In the genomic region with DNA sequence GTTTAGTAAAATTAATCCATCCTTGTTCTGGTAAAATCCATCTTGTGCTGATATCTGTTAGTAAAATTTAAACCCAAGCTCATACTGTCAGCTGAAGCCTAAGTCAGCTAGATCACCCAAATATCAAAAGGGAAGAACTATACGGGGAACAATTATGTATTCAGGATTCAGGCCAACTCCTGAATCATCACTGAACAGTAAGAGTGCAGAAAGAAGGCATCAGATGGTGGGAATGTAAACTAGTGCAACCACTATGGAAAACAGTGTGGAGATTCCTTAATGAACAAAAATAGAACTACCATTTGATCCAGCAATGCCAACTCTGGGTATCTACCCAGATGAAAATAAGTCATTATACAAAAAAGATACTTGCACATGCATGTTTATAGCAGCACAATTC, we compare ENCODE assay signal across 25 cellular contexts.
A peak's percentile ranks its signal among the peaks of the same experiment; 100 is the strongest.
DNase-seq lines count a peak whose midpoint lies in the region; ATAC-seq, FAIRE-seq and TF ChIP-seq lines count a peak whose summit lies in the region.
"Had no signal": no experiment of that assay in that cellular context is flagged by ENCODE, and none has a peak within 500 bp of the region (broad histone marks: within the 10 kb centered on the region; RNA-seq: fewer than 3 reads in every experiment).

No MANE protein-coding gene starts in this region.

- no peaks in the 10 kb centered on the region for H3K79me1 ChIP-seq in IMR-90 (ENCODE audit: low read depth in 1 of 2, low read length in 2 of 2)

- H3K9ac ChIP-seq in IMR-90 (ENCODE audit: low read depth, low read length), result no peak overlapping the region

- no peak for FAIRE-seq in bronchial epithelial cell (lab: Jason Lieb, UNC)
- FAIRE-seq: A204.1, GM18507, HepG2 had no signal

- H2AK5ac ChIP-seq in IMR-90 (ENCODE audit: low read depth, low read length), result no peak overlapping the region

- no peak overlapping the region for H2AK9ac ChIP-seq in IMR-90 (replicated peaks; ENCODE audit: low read depth, low read length, poor library complexity)

- H2BK120ac ChIP-seq in IMR-90 (ENCODE audit: low read depth, low read length), result no peak overlapping the region

- no peaks in the 10 kb centered on the region for H3K27me3 ChIP-seq in IMR-90 (ENCODE audit: control insufficient read depth, insufficient read depth, low read length)
- H3K27me3 ChIP-seq in bronchial epithelial cell (ENCODE audit: control insufficient read depth, insufficient read depth, low read length), result no peaks in the 10 kb centered on the region
- no peaks in the 10 kb centered on the region for H3K27me3 ChIP-seq in right lobe of liver

- H3K18ac ChIP-seq in IMR-90 (ENCODE audit: low read depth, low read length), result no peak overlapping the region

- DNase-seq in ELR (ENCODE audit: low read depth) (peak; percentile 53), IMR-90 (peak; percentile 83), bronchial epithelial cell (ENCODE audit: low read depth) (peak; percentile 38), foreskin fibroblast (peak; percentile 40 to 62), Ammon's horn (ENCODE audit: low spot score) (no peak), right lobe of liver (no peak), medulla oblongata (ENCODE audit: extremely low spot score) (no peak)
- DNase-seq: AML-193; Caco-2; CD8-positive, alpha-beta T cell; KG1; NCI-H1092; NCI-H1417 treated with DMSO at 0.1 percent for 48 hours; NCI-H1694 treated with DMSO at 0.1 percent for 48 hours; NCI-H2081; NCI-H2227 treated with DMSO at 0.1 percent for 48 hours; NCI-H510A; NCI-H69; SHP77 treated with DMSO at 0.1 percent for 48 hours had no signal

- in situ Hi-C loops in IMR-90 (cut with MboI; ENCODE audit: low sequenced_read_pairs), result loop anchor here (25.0 kb wide), 1 partner anchor 1520 kb away; the partner anchor contains the start of gene SP9

- intact Hi-C loops in IMR-90 (cut with micrococcal nuclease) (no loop called here), right lobe of liver (cut with DNase I) (no loop called here)

- H3K9me3 ChIP-seq in IMR-90 (ENCODE audit: control insufficient read depth, insufficient read depth, low read length) (no peaks in the 10 kb centered on the region), right lobe of liver (no peaks in the 10 kb centered on the region)
- H3K9me3 ChIP-seq: Caco-2 had no signal

- TF ChIP-seq POLR2A in IMR-90 (IDR thresholded peaks at IDR 0.05; ENCODE audit: low read depth, low read length), result no peak
- TF ChIP-seq POLR2A in GM18505 (IDR thresholded peaks at IDR 0.05; ENCODE audit: borderline replicate concordance, extremely low read depth, insufficient read depth, insufficient read length), result no peak
- no peak for TF ChIP-seq POLR2A in right lobe of liver (IDR thresholded peaks at IDR 0.05)

- CTCF ChIA-PET in IMR-90 (lab: Yijun Ruan, JAX), result no interaction called here

- peaks cover 4% of the 10 kb centered on the region for H3K4me1 ChIP-seq in IMR-90 (ENCODE audit: control insufficient read depth, insufficient read depth, low read length)
- no peaks in the 10 kb centered on the region for H3K4me1 ChIP-seq in right lobe of liver
- H3K4me1 ChIP-seq: Caco-2 had no signal

- no peak overlapping the region for H2BK15ac ChIP-seq in IMR-90 (ENCODE audit: low read depth, low read length)

- TF ChIP-seq RAD21 in IMR-90 (IDR thresholded peaks at IDR 0.05; ENCODE audit: low read length), result no peak

- no peak overlapping the region for H3K4ac ChIP-seq in IMR-90 (ENCODE audit: low read depth, low read length)

- no peak overlapping the region for H4K5ac ChIP-seq in IMR-90 (ENCODE audit: low read depth, low read length)

- no peak overlapping the region for H2AFZ ChIP-seq in IMR-90 (replicated peaks; ENCODE audit: low read length, poor library complexity)

- H3K27ac ChIP-seq in IMR-90 (ENCODE audit: insufficient read depth, low read length) (no peak overlapping the region), right lobe of liver (no peak overlapping the region)
- H3K27ac ChIP-seq: C4-2B had no signal

- H4K91ac ChIP-seq in IMR-90 (ENCODE audit: insufficient read depth, low read depth, low read length), result no peak overlapping the region

- ATAC-seq in IMR-90 (ENCODE audit: low read depth), result peak; percentile 68
- ATAC-seq in GM18505 (IDR thresholded peaks at IDR 0.05; ENCODE audit: unreplicated experiment), result no peak
- ATAC-seq in right lobe of liver, result no peak
- ATAC-seq: CD8-positive, alpha-beta T cell; HepG2; Panc1 had no signal

- H3K14ac ChIP-seq in IMR-90 (replicated peaks; ENCODE audit: low read depth, low read length), result no peak overlapping the region

- H3K23ac ChIP-seq in IMR-90 (ENCODE audit: low read depth, low read length), result no peak overlapping the region

- H4K20me1 ChIP-seq in IMR-90 (ENCODE audit: insufficient read depth, low read length), result no peaks in the 10 kb centered on the region

- POLR2A ChIA-PET in IMR-90 (lab: Charles Lee; ENCODE audit: unreplicated experiment), result no interaction called here

- no TSS peak for BruUV-seq in IMR-90 (replicated peaks; lab: Mats Ljungman, UMichigan)

- H3K9me1 ChIP-seq in IMR-90 (ENCODE audit: insufficient read depth, low read length), result peaks cover 2% of the 10 kb centered on the region; the same call in 1 of the 2 replicates

- H3K4me2 ChIP-seq in IMR-90 (ENCODE audit: low read depth, low read length), result no peak overlapping the region; the same call in 1 of the 2 replicates

- dilution Hi-C loops in IMR-90 (cut with HindIII; ENCODE audit: low sequenced_read_pairs, unreplicated experiment), result no loop called here

- no peaks in the 10 kb centered on the region for H3K36me3 ChIP-seq in IMR-90 (ENCODE audit: control insufficient read depth, insufficient read depth, low read length)
- H3K36me3 ChIP-seq in bronchial epithelial cell (ENCODE audit: control insufficient read depth, insufficient read depth, low read length), result no peaks in the 10 kb centered on the region
- no peaks in the 10 kb centered on the region for H3K36me3 ChIP-seq in right lobe of liver

- no peak overlapping the region for H3K56ac ChIP-seq in IMR-90 (ENCODE audit: extremely low read depth, insufficient read depth, low read length)

- TF ChIP-seq CTCF in IMR-90 (conservative IDR thresholded peaks at IDR 0.05; ENCODE audit: low read depth, low read length), result no peak
- no peak for TF ChIP-seq CTCF in bronchial epithelial cell (IDR thresholded peaks at IDR 0.05; ENCODE audit: insufficient read depth, low read length, severe bottlenecking)
- no peak for TF ChIP-seq CTCF in foreskin fibroblast (IDR thresholded peaks at IDR 0.05; ENCODE audit: low read depth, low read length)
- TF ChIP-seq CTCF in right lobe of liver (IDR thresholded peaks at IDR 0.05), result no peak

- no peak overlapping the region for H2BK20ac ChIP-seq in IMR-90 (ENCODE audit: low read depth, low read length)

- WGBS in IMR-90 (ENCODE audit: extremely low coverage in 2 of 2, insufficient read length in 1 of 2), 2 experiments, result no CpG with 5 or more reads among the region's 1 CpG
- 43% methylated on average over 1 of the region's 1 CpG for WGBS in right lobe of liver (ENCODE audit: insufficient coverage, low coverage, low lambda C conversion rate, missing lambda C conversion rate)

- no peak overlapping the region for H3K4me3 ChIP-seq in IMR-90 (ENCODE audit: insufficient read depth, low read depth, low read length)
- no peak overlapping the region for H3K4me3 ChIP-seq in bronchial epithelial cell (ENCODE audit: low read depth, low read length)
- H3K4me3 ChIP-seq in foreskin fibroblast (ENCODE audit: low read depth in 1 of 2, low read length in 2 of 2), result no peak overlapping the region
- H3K4me3 ChIP-seq in right lobe of liver, result no peak overlapping the region

- peak overlapping the region; percentile 26 for H2BK5ac ChIP-seq in IMR-90 (ENCODE audit: low read depth, low read length, poor library complexity, severe bottlenecking)

- no peak overlapping the region for H4K8ac ChIP-seq in IMR-90 (ENCODE audit: low read depth in 2 of 2, low read length in 2 of 2)

TF ChIP-seq in IMR-90, 13 proteins besides CTCF, POLR2A, EP300 and RAD21:
- TF ChIP-seq CHD1 (IDR thresholded peaks at IDR 0.05; ENCODE audit: low read depth, low read length) (no peak), MXI1 (IDR thresholded peaks at IDR 0.05; ENCODE audit: borderline replicate concordance, low read depth, low read length) (no peak), RFX5 (IDR thresholded peaks at IDR 0.05; ENCODE audit: low read depth, low read length) (no peak), MAFK (IDR thresholded peaks at IDR 0.05; ENCODE audit: low read depth, low read length) (no peak), NFE2L2 (IDR thresholded peaks at IDR 0.05; ENCODE audit: low read depth, low read length) (no peak), BHLHE40 (IDR thresholded peaks at IDR 0.05; ENCODE audit: low read depth, low read length) (no peak), MAZ (IDR thresholded peaks at IDR 0.05; ENCODE audit: borderline replicate concordance, low read depth, low read length) (no peak), RCOR1 (IDR thresholded peaks at IDR 0.05; ENCODE audit: insufficient replicate concordance, low read length) (no peak), CEBPB (IDR thresholded peaks at IDR 0.05; ENCODE audit: low read depth, low read length) (no peak), SMC3 (IDR thresholded peaks at IDR 0.05; ENCODE audit: low read depth, low read length) (no peak), FOS (IDR thresholded peaks at IDR 0.05; ENCODE audit: low read depth, low read length) (no peak)
- TF ChIP-seq, protein P1, sequence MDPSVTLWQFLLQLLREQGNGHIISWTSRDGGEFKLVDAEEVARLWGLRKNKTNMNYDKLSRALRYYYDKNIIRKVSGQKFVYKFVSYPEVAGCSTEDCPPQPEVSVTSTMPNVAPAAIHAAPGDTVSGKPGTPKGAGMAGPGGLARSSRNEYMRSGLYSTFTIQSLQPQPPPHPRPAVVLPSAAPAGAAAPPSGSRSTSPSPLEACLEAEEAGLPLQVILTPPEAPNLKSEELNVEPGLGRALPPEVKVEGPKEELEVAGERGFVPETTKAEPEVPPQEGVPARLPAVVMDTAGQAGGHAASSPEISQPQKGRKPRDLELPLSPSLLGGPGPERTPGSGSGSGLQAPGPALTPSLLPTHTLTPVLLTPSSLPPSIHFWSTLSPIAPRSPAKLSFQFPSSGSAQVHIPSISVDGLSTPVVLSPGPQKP (IDR thresholded peaks at IDR 0.05; ENCODE audit: borderline replicate concordance, low read depth, low read length), result no peak
- TF ChIP-seq, protein P2, sequence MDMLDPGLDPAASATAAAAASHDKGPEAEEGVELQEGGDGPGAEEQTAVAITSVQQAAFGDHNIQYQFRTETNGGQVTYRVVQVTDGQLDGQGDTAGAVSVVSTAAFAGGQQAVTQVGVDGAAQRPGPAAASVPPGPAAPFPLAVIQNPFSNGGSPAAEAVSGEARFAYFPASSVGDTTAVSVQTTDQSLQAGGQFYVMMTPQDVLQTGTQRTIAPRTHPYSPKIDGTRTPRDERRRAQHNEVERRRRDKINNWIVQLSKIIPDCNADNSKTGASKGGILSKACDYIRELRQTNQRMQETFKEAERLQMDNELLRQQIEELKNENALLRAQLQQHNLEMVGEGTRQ (IDR thresholded peaks at IDR 0.05; ENCODE audit: low read depth, low read length), result no peak

Comparison
In these comparisons a context has a peak if more than half of its experiments do, and no peak if none do; other contexts are left out.
1. DNase-seq: peak in ELR (single experiment), IMR-90 (single experiment), bronchial epithelial cell (single experiment) and foreskin fibroblast (2 of 2); none in Ammon's horn (single experiment), right lobe of liver (0 of 3) and medulla oblongata (single experiment).